Comparison of ENCODE assay signal across 13 cellular contexts in the genomic region with DNA sequence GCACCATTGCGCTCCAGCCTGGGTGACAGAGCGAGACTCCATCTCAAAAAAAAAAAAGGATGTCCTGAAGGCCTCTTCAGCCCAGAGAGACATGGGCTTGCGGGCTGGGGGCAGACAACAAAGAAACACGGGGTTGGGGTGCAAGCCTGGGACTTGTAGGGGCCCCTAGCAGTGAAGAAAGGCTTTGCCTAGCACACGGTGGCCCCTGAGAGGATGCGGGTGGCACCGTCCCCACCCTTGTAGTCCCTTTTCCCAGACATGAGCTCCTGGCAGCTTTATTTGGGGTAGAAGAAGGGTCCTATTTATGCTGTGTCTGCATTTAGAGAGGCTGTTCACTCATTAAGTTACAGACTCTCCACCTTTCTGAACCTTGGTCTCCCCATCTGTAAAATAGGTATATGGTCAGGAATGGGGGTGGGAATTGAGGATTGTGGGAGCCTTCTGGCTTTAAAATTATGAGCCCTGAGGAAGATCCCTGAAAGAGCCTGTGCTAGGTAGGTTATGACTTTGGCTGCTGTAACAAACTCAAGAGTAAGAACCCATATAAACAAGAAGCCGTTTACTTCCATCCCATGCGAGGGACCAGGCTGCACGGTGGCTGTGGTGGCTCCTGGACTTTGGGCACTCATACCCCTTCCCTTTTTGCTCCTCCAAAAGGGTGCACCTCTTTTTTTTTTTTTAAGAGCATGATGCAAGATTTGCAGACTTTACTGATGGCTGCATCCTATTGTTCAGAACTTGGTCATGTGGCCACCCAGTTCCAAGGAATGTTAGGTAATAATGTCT. TPM values are rescaled to one million over a fixed set of nuclear protein-coding genes. Genes with fewer than 3 reads are reported as not detected.
DNase-seq lines count a peak whose midpoint lies in the region; ATAC-seq and TF ChIP-seq lines count a peak whose summit lies in the region.
"Had no signal": no experiment of that assay in that cellular context is flagged by ENCODE, and none has a peak within 500 bp of the region (broad histone marks: within the 10 kb centered on the region; RNA-seq: fewer than 3 reads in every experiment).

No MANE protein-coding gene starts in this region.

- no peaks in the 10 kb centered on the region for H3K9me3 Mint-ChIP-seq in H9
- H3K9me3 Mint-ChIP-seq in activated naive CD8-positive, alpha-beta T cell treated with anti-CD3 and anti-CD28 coated beads for 36 hours, result no peaks in the 10 kb centered on the region
- H3K9me3 Mint-ChIP-seq in neural crest cell, result no peaks in the 10 kb centered on the region
- no peaks in the 10 kb centered on the region for H3K9me3 Mint-ChIP-seq in T-helper 2 cell treated with Interferon-gamma antibody and Interleukin-4, amounts not matched to agents 5 μg/mL and 100 μg/mL, for 36 hours
- H3K9me3 Mint-ChIP-seq: naive thymus-derived CD4-positive, alpha-beta T cell had no signal

- no peak overlapping the region for H3K56ac ChIP-seq in H9 (ENCODE audit: insufficient read length, low read depth, low read length)

- H2AK5ac ChIP-seq in H9 (ENCODE audit: insufficient read length, low read length), result no peak overlapping the region

- no peaks in the 10 kb centered on the region for H3K79me2 ChIP-seq in H9 (ENCODE audit: insufficient read depth, low read length)

- no peak overlapping the region for H2BK15ac ChIP-seq in H9 (ENCODE audit: low read depth, low read length)

- H3K9me3 ChIP-seq in H9 (ENCODE audit: control insufficient read depth, low read depth, low read length), result no peaks in the 10 kb centered on the region
- H3K9me3 ChIP-seq: adrenal gland had no signal

- TF ChIP-seq CTCF in H9 (conservative IDR thresholded peaks at IDR 0.05) (no peak), neural crest cell (conservative IDR thresholded peaks at IDR 0.05) (no peak)

- no peak for ATAC-seq in HG02938 (IDR thresholded peaks at IDR 0.05; ENCODE audit: unreplicated experiment)
- ATAC-seq: foreskin keratinocyte; naive thymus-derived CD4-positive, alpha-beta T cell had no signal

- H3K4me1 ChIP-seq in H9 (ENCODE audit: insufficient read depth, low read length), result no peaks in the 10 kb centered on the region
- H3K4me1 ChIP-seq: foreskin keratinocyte had no signal

- peaks cover 10% of the 10 kb centered on the region for H3K27me3 Mint-ChIP-seq in H9 (ENCODE audit: low read depth)
- no peaks in the 10 kb centered on the region for H3K27me3 Mint-ChIP-seq in activated naive CD8-positive, alpha-beta T cell treated with anti-CD3 and anti-CD28 coated beads for 36 hours
- no peaks in the 10 kb centered on the region for H3K27me3 Mint-ChIP-seq in neural crest cell (ENCODE audit: low read depth)
- peaks cover 7% of the 10 kb centered on the region for H3K27me3 Mint-ChIP-seq in T-helper 2 cell treated with Interferon-gamma antibody and Interleukin-4, amounts not matched to agents 5 μg/mL and 100 μg/mL, for 36 hours (ENCODE audit: low read depth)

- no peaks in the 10 kb centered on the region for H3K27me3 ChIP-seq in H9 (ENCODE audit: insufficient read depth, low read length)

- no peaks in the 10 kb centered on the region for H3K79me1 ChIP-seq in H9 (ENCODE audit: insufficient read depth, low read depth, low read length, poor library complexity, severe bottlenecking)

- H2BK12ac ChIP-seq in H9 (ENCODE audit: insufficient read length, low read depth, low read length), result no peak overlapping the region

- H3K9ac ChIP-seq in H9 (ENCODE audit: extremely low read depth, insufficient read length, low read length), result no peak overlapping the region

- no peak overlapping the region for H3K18ac ChIP-seq in H9 (ENCODE audit: insufficient read length, low read depth, low read length)

- no peak overlapping the region for H2BK120ac ChIP-seq in H9 (ENCODE audit: low read depth, low read length, poor library complexity, severe bottlenecking)

- H3T11ph ChIP-seq in H9 (ENCODE audit: low read length), result no peak overlapping the region

- no peak overlapping the region for H3K27ac ChIP-seq in H9 (ENCODE audit: insufficient read length, low read depth, low read length)
- H3K27ac ChIP-seq: adrenal gland, foreskin keratinocyte, HL-60 had no signal

- H3K4me2 ChIP-seq in H9 (ENCODE audit: insufficient read depth, insufficient read length, low read length), result no peak overlapping the region

- no peak overlapping the region for H2AFZ ChIP-seq in H9 (ENCODE audit: low read length)

- H2BK5ac ChIP-seq in H9 (ENCODE audit: insufficient read length, low read length), result no peak overlapping the region

- no peaks in the 10 kb centered on the region for H3K23me2 ChIP-seq in H9 (ENCODE audit: insufficient read length, low read depth, low read length, poor library complexity, severe bottlenecking)

- H3K27ac Mint-ChIP-seq in H9 (no peak overlapping the region), neural crest cell (ENCODE audit: unreplicated experiment) (peak overlapping the region; percentile 70)
- H3K27ac Mint-ChIP-seq in activated naive CD8-positive, alpha-beta T cell treated with anti-CD3 and anti-CD28 coated beads for 36 hours, result peak overlapping the region; percentile 38
- H3K27ac Mint-ChIP-seq in T-helper 2 cell treated with Interferon-gamma antibody and Interleukin-4, amounts not matched to agents 5 μg/mL and 100 μg/mL, for 36 hours, result no peak overlapping the region

- H4K5ac ChIP-seq in H9 (ENCODE audit: insufficient read length, low read depth, low read length), result no peak overlapping the region

- H2BK20ac ChIP-seq in H9 (ENCODE audit: low read depth, low read length, poor library complexity, severe bottlenecking), result no peak overlapping the region

- DNase-seq in DMS53 (lab: John Stamatoyannopoulos, UW) (peak; percentile 47), DMS53 treated with DMSO at 0.1 percent for 48 hours (lab: John Stamatoyannopoulos, UW; ENCODE audit: unreplicated experiment) (no peak), H9 (peak; percentile 11), neural crest cell (ENCODE audit: low read depth, low spot score) (no peak), epidermal melanocyte (ENCODE audit: insufficient read length, low spot score) (no peak)
- DNase-seq in activated naive CD8-positive, alpha-beta T cell treated with anti-CD3 and anti-CD28 coated beads for 36 hours, result no peak
- DNase-seq in T-helper 2 cell treated with Interferon-gamma antibody and Interleukin-4, amounts not matched to agents 5 μg/mL and 100 μg/mL, for 36 hours (ENCODE audit: low spot score), result no peak
- DNase-seq: foreskin keratinocyte; naive thymus-derived CD4-positive, alpha-beta T cell; NCI-H1694 had no signal

- WGBS in H9 (ENCODE audit: extremely low coverage, insufficient read length, low lambda C conversion rate), result no CpG with 5 or more reads among the region's 10 CpGs

- no peaks in the 10 kb centered on the region for H3K36me3 Mint-ChIP-seq in H9 (ENCODE audit: insufficient read depth in 1 of 3, low read depth in 3 of 3)
- H3K36me3 Mint-ChIP-seq in activated naive CD8-positive, alpha-beta T cell treated with anti-CD3 and anti-CD28 coated beads for 36 hours, result peaks cover 4% of the 10 kb centered on the region
- H3K36me3 Mint-ChIP-seq in neural crest cell (ENCODE audit: low read depth), result no peaks in the 10 kb centered on the region
- H3K36me3 Mint-ChIP-seq in T-helper 2 cell treated with Interferon-gamma antibody and Interleukin-4, amounts not matched to agents 5 μg/mL and 100 μg/mL, for 36 hours (ENCODE audit: low read depth), result no peaks in the 10 kb centered on the region

- H3K4me1 Mint-ChIP-seq in H9, result peaks cover 4 to 16% of the 10 kb centered on the region in 2 experiments; a peak in 2 of 4 replicates
- peaks cover 56% of the 10 kb centered on the region for H3K4me1 Mint-ChIP-seq in activated naive CD8-positive, alpha-beta T cell treated with anti-CD3 and anti-CD28 coated beads for 36 hours
- peaks cover 18% of the 10 kb centered on the region for H3K4me1 Mint-ChIP-seq in neural crest cell
- H3K4me1 Mint-ChIP-seq in T-helper 2 cell treated with Interferon-gamma antibody and Interleukin-4, amounts not matched to agents 5 μg/mL and 100 μg/mL, for 36 hours (ENCODE audit: low read depth), result peaks cover 53% of the 10 kb centered on the region

- H3K23ac ChIP-seq in H9 (ENCODE audit: insufficient read length, low read depth, low read length), result no peak overlapping the region

- H4K20me1 ChIP-seq in H9 (ENCODE audit: control insufficient read depth, insufficient read depth, insufficient read length), result no peaks in the 10 kb centered on the region

- no peak overlapping the region for H4K8ac ChIP-seq in H9 (replicated peaks; ENCODE audit: insufficient read length, low read depth, low read length)

- no peak overlapping the region; the same call in 1 of the 2 replicates for H3K14ac ChIP-seq in H9 (ENCODE audit: insufficient read depth, low read length)

- H3K4ac ChIP-seq in H9 (ENCODE audit: low read depth, low read length), result no peak overlapping the region

- no peak overlapping the region for H4K91ac ChIP-seq in H9 (ENCODE audit: insufficient read length, low read depth, low read length)

- H3K4me3 Mint-ChIP-seq in H9 (no peak overlapping the region), neural crest cell (no peak overlapping the region)
- H3K4me3 Mint-ChIP-seq in activated naive CD8-positive, alpha-beta T cell treated with anti-CD3 and anti-CD28 coated beads for 36 hours, result no peak overlapping the region
- H3K4me3 Mint-ChIP-seq in T-helper 2 cell treated with Interferon-gamma antibody and Interleukin-4, amounts not matched to agents 5 μg/mL and 100 μg/mL, for 36 hours, result no peak overlapping the region
- H3K4me3 Mint-ChIP-seq: naive thymus-derived CD4-positive, alpha-beta T cell had no signal

RNA-seq across cellular contexts. Expression of gene ADGRG1, which starts 20.6 kb away (rescaled TPM):
- total RNA-seq in H9 (2021) (0.57 and 1.1 TPM in 2 replicates), neural crest cell (56.6 and 58.5 TPM in 2 replicates)
- 1 to 10 TPM; 2.8 to 3.0 TPM for total RNA-seq in activated naive CD8-positive, alpha-beta T cell treated with anti-CD3 and anti-CD28 coated beads for 36 hours

Comparison
In these comparisons a context has a peak if more than half of its experiments do, and no peak if none do; other contexts are left out.
1. DNase-seq: peak in DMS53 (single experiment) and H9 (single experiment); none in DMS53 treated with DMSO at 0.1 percent for 48 hours (single experiment), activated naive CD8-positive, alpha-beta T cell treated with anti-CD3 and anti-CD28 coated beads for 36 hours (single experiment), neural crest cell (single experiment), T-helper 2 cell treated with Interferon-gamma antibody and Interleukin-4, amounts not matched to agents 5 μg/mL and 100 μg/mL, for 36 hours (single experiment) and epidermal melanocyte (single experiment).
2. H3K27ac Mint-ChIP-seq: peak in activated naive CD8-positive, alpha-beta T cell treated with anti-CD3 and anti-CD28 coated beads for 36 hours (single experiment) and neural crest cell (single experiment); none in H9 (0 of 3) and T-helper 2 cell treated with Interferon-gamma antibody and Interleukin-4, amounts not matched to agents 5 μg/mL and 100 μg/mL, for 36 hours (single experiment).
3. RNA of gene ADGRG1, which starts 20.6 kb away (total RNA-seq): 56.6 to 58.5 TPM in neural crest cell; 2.8 to 3.0 TPM in activated naive CD8-positive, alpha-beta T cell treated with anti-CD3 and anti-CD28 coated beads for 36 hours and 0.57 to 1.1 TPM in H9; every median in the first group is over 10 times any median in the second.